Comparison of ENCODE assay signal across 19 cellular contexts in genomic region chr22:36955691-36956090, GRCh38. TPM values are rescaled to one million over a fixed set of nuclear protein-coding genes. Genes with fewer than 3 reads are reported as not detected.
DNase-seq lines count a peak whose midpoint lies in the region; ATAC-seq, FAIRE-seq and TF ChIP-seq lines count a peak whose summit lies in the region.
"Had no signal": no experiment of that assay in that cellular context is flagged by ENCODE, and none has a peak within 500 bp of the region (broad histone marks: within the 10 kb centered on the region; RNA-seq: fewer than 3 reads in every experiment).

No MANE protein-coding gene starts in this region.

- peak; percentile 57 for ATAC-seq in esophagus mucosa
- no peak for ATAC-seq in sciatic nerve

- H3K4me3 ChIP-seq in bronchial epithelial cell (ENCODE audit: low read depth, low read length) (no peak overlapping the region), osteoblast (ENCODE audit: insufficient read depth, low read length) (no peak overlapping the region)
- H3K4me3 ChIP-seq: GM23248 had no signal

- H3K4me1 ChIP-seq in osteoblast (ENCODE audit: insufficient read depth, low read length) = no peaks in the 10 kb centered on the region
- H3K4me1 ChIP-seq: Caco-2 had no signal

- H3K36me3 ChIP-seq in bronchial epithelial cell (ENCODE audit: control insufficient read depth, insufficient read depth, low read length) = no peaks in the 10 kb centered on the region
- H3K36me3 ChIP-seq in osteoblast (ENCODE audit: insufficient read depth, low read length) = no peaks in the 10 kb centered on the region

- no peaks in the 10 kb centered on the region for H3K27me3 ChIP-seq in bronchial epithelial cell (ENCODE audit: control insufficient read depth, insufficient read depth, low read length)
- peaks cover 9% of the 10 kb centered on the region for H3K27me3 ChIP-seq in osteoblast (ENCODE audit: insufficient read depth, low read length)

- no peak overlapping the region for H3K27ac ChIP-seq in osteoblast (ENCODE audit: low read depth, low read length)
- H3K27ac ChIP-seq: GM23248 had no signal

- intact Hi-C loops in sciatic nerve (cut with DNase I) = no loop called here

- H3K79me2 ChIP-seq in osteoblast (ENCODE audit: insufficient read depth, low read length) = no peaks in the 10 kb centered on the region

- FAIRE-seq in bronchial epithelial cell (lab: Jason Lieb, UNC) = no peak
- FAIRE-seq: G401.6, GM12892, H1 had no signal

- no peaks in the 10 kb centered on the region for H3K9me3 ChIP-seq in osteoblast (ENCODE audit: low read depth, low read length)
- H3K9me3 ChIP-seq: Caco-2 had no signal

- no peak overlapping the region for H3K4me2 ChIP-seq in osteoblast (ENCODE audit: insufficient read depth, low read length)

- H2AFZ ChIP-seq in osteoblast (ENCODE audit: low read length) = no peak overlapping the region
- H2AFZ ChIP-seq: GM23248 had no signal

- no peaks in the 10 kb centered on the region for H4K20me1 ChIP-seq in osteoblast (ENCODE audit: insufficient read depth, low read length)

- TF ChIP-seq CTCF in bronchial epithelial cell (IDR thresholded peaks at IDR 0.05; ENCODE audit: insufficient read depth, low read length, severe bottlenecking) (no peak), osteoblast (IDR thresholded peaks at IDR 0.05; ENCODE audit: extremely low read depth, low read depth, low read length) (no peak)

- DNase-seq in bronchial epithelial cell (ENCODE audit: low read depth) = peak; percentile 69
- DNase-seq in osteoblast (ENCODE audit: insufficient read length, low spot score, missing footprints) = peak; percentile 22
- DNase-seq in inferior parietal cortex (ENCODE audit: extremely low spot score) = no peak
- DNase-seq in hypothalamus (lab: John Stamatoyannopoulos, UW) = no peak
- DNase-seq in sciatic nerve (ENCODE audit: low spot score) = no peak
- DNase-seq: C1 segment of cervical spinal cord; Caco-2; CD4-positive, alpha-beta memory T cell; DMS153; DND-41; GM23248; H7; HCEC 1CT had no signal

RNA-seq across cellular contexts. Expression of gene CSF2RB, which starts 42.3 kb away (rescaled TPM):
- total RNA-seq in bronchial epithelial cell (under 0.01 TPM in 1 of 2 replicates, not detected in the other), esophagus mucosa (1.00 TPM), osteoblast (1.1 and 1.2 TPM in 2 replicates), sciatic nerve (10.1 TPM)
- total RNA-seq: A172, A673, Caco-2, H1, H7 had no signal

Comparison
In these comparisons a context has a peak if more than half of its experiments do, and no peak if none do; other contexts are left out.
1. DNase-seq: peak in bronchial epithelial cell (single experiment) and osteoblast (single experiment); none in inferior parietal cortex (single experiment), hypothalamus (0 of 51) and sciatic nerve (single experiment).